In the genomic region with DNA sequence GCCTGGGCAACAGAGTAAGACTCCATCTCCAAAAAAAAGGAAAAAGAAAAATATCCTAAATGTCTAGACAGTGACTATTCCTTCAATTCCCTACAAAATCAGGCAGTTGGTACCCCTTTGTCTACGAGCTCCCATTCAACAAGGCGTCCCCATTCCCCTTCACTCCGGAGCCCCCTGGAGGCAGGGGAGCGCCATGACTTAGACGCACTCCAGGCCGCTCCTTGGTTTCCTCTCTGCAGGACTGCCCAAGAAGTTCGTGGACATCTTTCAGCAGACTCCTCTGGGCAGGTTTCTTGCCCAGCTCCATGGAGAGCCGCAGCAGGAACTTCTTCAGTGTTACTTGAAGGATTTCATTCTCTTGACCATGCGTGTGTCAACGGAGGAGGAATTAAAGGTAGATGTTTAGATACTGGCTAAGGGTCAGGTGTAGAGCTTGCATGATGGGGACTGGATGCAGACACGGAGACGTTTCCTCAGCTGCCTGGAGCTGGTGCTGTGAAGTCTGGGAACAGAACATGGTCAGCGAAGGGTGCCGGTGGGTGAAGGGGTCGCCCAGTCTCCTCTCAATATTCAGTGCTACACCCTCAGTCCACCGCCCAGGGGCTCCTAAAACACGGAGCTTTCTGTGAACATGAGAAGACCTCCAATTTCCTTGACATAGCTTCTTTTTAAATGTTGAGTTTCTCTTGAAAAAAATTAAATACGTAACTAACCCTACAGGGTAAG, we compare ENCODE assay signal across 9 cellular contexts. TPM values are rescaled to one million over a fixed set of nuclear protein-coding genes. Genes with fewer than 3 reads are reported as not detected.
DNase-seq lines count a peak whose midpoint lies in the region; ATAC-seq and TF ChIP-seq lines count a peak whose summit lies in the region.
"Had no signal": no experiment of that assay in that cellular context is flagged by ENCODE, and none has a peak within 500 bp of the region (broad histone marks: within the 10 kb centered on the region; RNA-seq: fewer than 3 reads in every experiment).

No MANE protein-coding gene starts in this region.

- H3K4me3 Mint-ChIP-seq in T-helper 1 cell treated with Interleukin-12 subunit alpha and Interleukin-12 subunit beta and Interleukin-4 antibody, amounts not matched to agents 30 μg/mL and 1 μg/mL, for 36 hours: no peak overlapping the region

- H3K4me1 ChIP-seq in NT2/D1 (ENCODE audit: insufficient read depth, insufficient read length) (no peaks in the 10 kb centered on the region), smooth muscle cell (ENCODE audit: low read depth) (no peaks in the 10 kb centered on the region)
- H3K4me1 ChIP-seq: suprapubic skin had no signal

- H3K9ac ChIP-seq in NT2/D1 (ENCODE audit: insufficient read length, low read depth): no peak overlapping the region
- no peak overlapping the region for H3K9ac ChIP-seq in smooth muscle cell (ENCODE audit: low read depth)

- 96% methylated on average over 18 of the region's 18 CpGs for WGBS in smooth muscle cell (ENCODE audit: low lambda C conversion rate)

- H3K27me3 ChIP-seq in NT2/D1 (ENCODE audit: insufficient read depth, insufficient read length): no peaks in the 10 kb centered on the region
- H3K27me3 ChIP-seq in smooth muscle cell (ENCODE audit: low read depth): no peaks in the 10 kb centered on the region
- H3K27me3 ChIP-seq: suprapubic skin had no signal

- H3K79me2 ChIP-seq in smooth muscle cell (ENCODE audit: low read depth): no peaks in the 10 kb centered on the region

- peaks cover 78% of the 10 kb centered on the region for H3K36me3 Mint-ChIP-seq in T-helper 1 cell treated with Interleukin-12 subunit alpha and Interleukin-12 subunit beta and Interleukin-4 antibody, amounts not matched to agents 30 μg/mL and 1 μg/mL, for 36 hours (ENCODE audit: low read depth)

- DNase-seq in T-helper 1 cell (no peak), NT2/D1 (ENCODE audit: low read depth, low spot score) (peak; percentile 23), ecto neural progenitor cell (ENCODE audit: low spot score) (peak; percentile 72), smooth muscle cell (lab: John Stamatoyannopoulos, UW; ENCODE audit: unreplicated experiment) (no peak), OCI-M2 (lab: John Stamatoyannopoulos, UW; ENCODE audit: unreplicated experiment) (no peak)

- peak overlapping the region; percentile 52 for H3K27ac Mint-ChIP-seq in T-helper 1 cell treated with Interleukin-12 subunit alpha and Interleukin-12 subunit beta and Interleukin-4 antibody, amounts not matched to agents 30 μg/mL and 1 μg/mL, for 36 hours

- no peaks in the 10 kb centered on the region for H3K9me3 Mint-ChIP-seq in T-helper 1 cell treated with Interleukin-12 subunit alpha and Interleukin-12 subunit beta and Interleukin-4 antibody, amounts not matched to agents 30 μg/mL and 1 μg/mL, for 36 hours

- H3K4me3 ChIP-seq in NT2/D1 (ENCODE audit: insufficient read length, low read depth) (no peak overlapping the region), smooth muscle cell (no peak overlapping the region)
- H3K4me3 ChIP-seq: suprapubic skin had no signal

- H3F3A ChIP-seq in smooth muscle cell (ENCODE audit: low read depth): no peaks in the 10 kb centered on the region

- no peaks in the 10 kb centered on the region for H4K20me1 ChIP-seq in smooth muscle cell (ENCODE audit: low read depth)

- TF ChIP-seq CTCF in smooth muscle cell (IDR thresholded peaks at IDR 0.05; ENCODE audit: borderline replicate concordance, insufficient read depth, poor library complexity, severe bottlenecking): peak; percentile 41

- H3K27me3 Mint-ChIP-seq in T-helper 1 cell treated with Interleukin-12 subunit alpha and Interleukin-12 subunit beta and Interleukin-4 antibody, amounts not matched to agents 30 μg/mL and 1 μg/mL, for 36 hours (ENCODE audit: low read depth): no peaks in the 10 kb centered on the region

- H3K36me3 ChIP-seq in NT2/D1 (ENCODE audit: insufficient read depth, insufficient read length, low read length): peaks cover 92% of the 10 kb centered on the region
- H3K36me3 ChIP-seq in smooth muscle cell (ENCODE audit: low read depth): peaks cover 30% of the 10 kb centered on the region

- no peak for ATAC-seq in GM21737 (IDR thresholded peaks at IDR 0.05; ENCODE audit: unreplicated experiment)
- no peak for ATAC-seq in GM21515 (IDR thresholded peaks at IDR 0.05; ENCODE audit: unreplicated experiment)

- H2AFZ ChIP-seq in smooth muscle cell (ENCODE audit: low read depth): no peak overlapping the region

- no peak overlapping the region for H3K27ac ChIP-seq in smooth muscle cell (ENCODE audit: low read depth)
- H3K27ac ChIP-seq: suprapubic skin had no signal

- H3K9me3 ChIP-seq in NT2/D1 (ENCODE audit: insufficient read depth, low read length): peaks cover 9% of the 10 kb centered on the region
- no peaks in the 10 kb centered on the region for H3K9me3 ChIP-seq in smooth muscle cell (replicated peaks; ENCODE audit: low read depth)
- H3K9me3 ChIP-seq: suprapubic skin had no signal

- H3K4me1 Mint-ChIP-seq in T-helper 1 cell treated with Interleukin-12 subunit alpha and Interleukin-12 subunit beta and Interleukin-4 antibody, amounts not matched to agents 30 μg/mL and 1 μg/mL, for 36 hours (ENCODE audit: low read depth): peaks cover 3% of the 10 kb centered on the region

- H3K4me2 ChIP-seq in smooth muscle cell: no peak overlapping the region

RNA-seq across cellular contexts. Expression of gene ENDOV, which starts 53.3 kb away (rescaled TPM):
- total RNA-seq in smooth muscle cell: 22.2 and 31.6 TPM in 2 replicates
- polyA plus RNA-seq in smooth muscle cell: 59.7 and 61.7 TPM in 2 replicates

Comparison
In these comparisons a context has a peak if more than half of its experiments do, and no peak if none do; other contexts are left out.
1. DNase-seq: peak in NT2/D1 (single experiment) and ecto neural progenitor cell (single experiment); none in T-helper 1 cell (0 of 5), smooth muscle cell (single experiment) and OCI-M2 (single experiment).